ENCODE assay signal across 4 cellular contexts in genomic region chr2:239034561-239035341, GRCh38.
TF ChIP-seq lines count a peak whose summit lies in the region.

No MANE protein-coding gene starts in this region.

TF ChIP-seq in SK-N-SH treated with all-trans-retinoic acid at 6 μM for 48 hours, 23 proteins besides CTCF, POLR2A, EP300 and RAD21 (continues in another document):
- TF ChIP-seq POU6F1 (CRISPR knock-in tag; IDR thresholded peaks at IDR 0.05; ENCODE audit: borderline replicate concordance, low read depth) (no peak), CSDC2 (CRISPR knock-in tag; IDR thresholded peaks at IDR 0.05) (no peak), GLIS3 (CRISPR knock-in tag; IDR thresholded peaks at IDR 0.05) (no peak), ZNF70 (CRISPR knock-in tag; IDR thresholded peaks at IDR 0.05) (no peak), TCF4 (CRISPR knock-in tag; IDR thresholded peaks at IDR 0.05; ENCODE audit: borderline replicate concordance) (no peak), ZNF8 (CRISPR knock-in tag; IDR thresholded peaks at IDR 0.05) (no peak), CSRNP3 (CRISPR knock-in tag; IDR thresholded peaks at IDR 0.05) (no peak), RARB (CRISPR knock-in tag; IDR thresholded peaks at IDR 0.05) (no peak)

TF ChIP-seq in SK-N-SH, 30 proteins besides CTCF, POLR2A, EP300 and RAD21 (continued from another document):
- TF ChIP-seq, protein P1, sequence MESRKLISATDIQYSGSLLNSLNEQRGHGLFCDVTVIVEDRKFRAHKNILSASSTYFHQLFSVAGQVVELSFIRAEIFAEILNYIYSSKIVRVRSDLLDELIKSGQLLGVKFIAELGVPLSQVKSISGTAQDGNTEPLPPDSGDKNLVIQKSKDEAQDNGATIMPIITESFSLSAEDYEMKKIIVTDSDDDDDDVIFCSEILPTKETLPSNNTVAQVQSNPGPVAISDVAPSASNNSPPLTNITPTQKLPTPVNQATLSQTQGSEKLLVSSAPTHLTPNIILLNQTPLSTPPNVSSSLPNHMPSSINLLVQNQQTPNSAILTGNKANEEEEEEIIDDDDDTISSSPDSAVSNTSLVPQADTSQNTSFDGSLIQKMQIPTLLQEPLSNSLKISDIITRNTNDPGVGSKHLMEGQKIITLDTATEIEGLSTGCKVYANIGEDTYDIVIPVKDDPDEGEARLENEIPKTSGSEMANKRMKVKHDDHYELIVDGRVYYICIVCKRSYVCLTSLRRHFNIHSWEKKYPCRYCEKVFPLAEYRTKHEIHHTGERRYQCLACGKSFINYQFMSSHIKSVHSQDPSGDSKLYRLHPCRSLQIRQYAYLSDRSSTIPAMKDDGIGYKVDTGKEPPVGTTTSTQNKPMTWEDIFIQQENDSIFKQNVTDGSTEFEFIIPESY (IDR thresholded peaks at IDR 0.05; ENCODE audit: borderline replicate concordance, low read depth): no peak

TF ChIP-seq in A549, 52 proteins besides CTCF, POLR2A, EP300 and RAD21 (continued from another document):
- TF ChIP-seq RARB (CRISPR knock-in tag; IDR thresholded peaks at IDR 0.05) (no peak), PHF8 (IDR thresholded peaks at IDR 0.05; ENCODE audit: borderline replicate concordance, low read depth) (no peak), RFX5 (IDR thresholded peaks at IDR 0.05) (no peak), BCL3 (IDR thresholded peaks at IDR 0.05) (no peak)
TF ChIP-seq in A549: peak in this region for 0.

TF ChIP-seq in GM23338, 12 proteins besides CTCF, POLR2A, EP300 and RAD21:
- TF ChIP-seq REST (IDR thresholded peaks at IDR 0.05; ENCODE audit: unreplicated experiment) (no peak), STAT1 (IDR thresholded peaks at IDR 0.05; ENCODE audit: unreplicated experiment) (no peak), EZH2phosphoT487 (IDR thresholded peaks at IDR 0.05; ENCODE audit: unreplicated experiment) (no peak), ETS1 (IDR thresholded peaks at IDR 0.05) (no peak)
